Comparison of ENCODE assay signal across 8 cellular contexts in genomic region chr12:106919910-106920544, GRCh38. TPM values are rescaled to one million over a fixed set of nuclear protein-coding genes. Genes with fewer than 3 reads are reported as not detected.
DNase-seq lines count a peak whose midpoint lies in the region; ATAC-seq, FAIRE-seq and TF ChIP-seq lines count a peak whose summit lies in the region.

No MANE protein-coding gene starts in this region.

- no peak overlapping the region for H3K4me3 Mint-ChIP-seq in endothelial cell (ENCODE audit: unreplicated experiment)
- no peak overlapping the region for H3K4me3 Mint-ChIP-seq in naive B cell
- H3K4me3 Mint-ChIP-seq in activated CD4-positive, alpha-beta memory T cell treated with anti-CD3 and anti-CD28 coated beads for 36 hours: no peak overlapping the region

- peak in 1 of 2 donors; percentile 40 for ATAC-seq in naive B cell (ENCODE audit: low read depth in 2 of 2)
- ATAC-seq in HG02870 (IDR thresholded peaks at IDR 0.05; ENCODE audit: unreplicated experiment): no peak

- peaks cover 3% of the 10 kb centered on the region for H3K27me3 Mint-ChIP-seq in endothelial cell (ENCODE audit: unreplicated experiment)
- peaks cover 78 to 93% (median 91%) of the 10 kb centered on the region in 3 donors for H3K27me3 Mint-ChIP-seq in naive B cell
- H3K27me3 Mint-ChIP-seq in activated CD4-positive, alpha-beta memory T cell treated with anti-CD3 and anti-CD28 coated beads for 36 hours: peaks cover 5% of the 10 kb centered on the region

- POLR2A ChIA-PET in activated CD4-positive, alpha-beta memory T cell treated with anti-CD3 and anti-CD28 coated beads for 36 hours (lab: Charles Lee): no interaction called here

- H3K36me3 Mint-ChIP-seq in endothelial cell (ENCODE audit: low read depth, unreplicated experiment) (no peaks in the 10 kb centered on the region), naive B cell (peaks cover 6 to 16% of the 10 kb centered on the region in 2 donors)
- H3K36me3 Mint-ChIP-seq in activated CD4-positive, alpha-beta memory T cell treated with anti-CD3 and anti-CD28 coated beads for 36 hours: peaks cover 4% of the 10 kb centered on the region

- peaks cover 11% of the 10 kb centered on the region for H3K4me1 Mint-ChIP-seq in endothelial cell (ENCODE audit: unreplicated experiment)
- peaks cover 1 to 5% (median 3%) of the 10 kb centered on the region in 3 donors for H3K4me1 Mint-ChIP-seq in naive B cell
- H3K4me1 Mint-ChIP-seq in activated CD4-positive, alpha-beta memory T cell treated with anti-CD3 and anti-CD28 coated beads for 36 hours (ENCODE audit: low read depth): peaks cover 9% of the 10 kb centered on the region

- H3K27ac Mint-ChIP-seq in endothelial cell (ENCODE audit: unreplicated experiment): no peak overlapping the region
- no peak overlapping the region for H3K27ac Mint-ChIP-seq in naive B cell
- H3K27ac Mint-ChIP-seq in activated CD4-positive, alpha-beta memory T cell treated with anti-CD3 and anti-CD28 coated beads for 36 hours: no peak overlapping the region

- DNase-seq in D721Med (ENCODE audit: insufficient read length, low spot score) (no peak), HT-29 (ENCODE audit: low spot score) (peak; percentile 66), RPMI8226 (peak; percentile 58), endothelial cell (ENCODE audit: low spot score) (peak; percentile 20), naive B cell (peak; percentile 29), ecto neural progenitor cell (ENCODE audit: low spot score) (no peak)
- DNase-seq in activated CD4-positive, alpha-beta memory T cell treated with anti-CD3 and anti-CD28 coated beads for 36 hours: no peak

- intact Hi-C loops in activated CD4-positive, alpha-beta memory T cell treated with anti-CD3 and anti-CD28 coated beads for 36 hours (cut with micrococcal nuclease): loop anchor here (1.0 to 10.0 kb wide), 5 partner anchors 238 to 695 kb away; partner anchors contain the start of genes POLR3B and RFX4

- TF ChIP-seq CTCF in D721Med (IDR thresholded peaks at IDR 0.05; ENCODE audit: insufficient read depth, missing control alignments) (peak; percentile 85), endothelial cell (IDR thresholded peaks at IDR 0.05; ENCODE audit: unreplicated experiment) (peak; percentile 92)

- CTCF ChIA-PET in activated CD4-positive, alpha-beta memory T cell treated with anti-CD3 and anti-CD28 coated beads for 36 hours (lab: Charles Lee): interaction anchor here (0.6 to 2.1 kb wide), 14 partner anchors 13 to 563 kb away, joined by 3 to 16 read pairs (median 4); partner anchors contain the start of gene POLR3B

- H3K9me3 Mint-ChIP-seq in endothelial cell (ENCODE audit: unreplicated experiment): no peaks in the 10 kb centered on the region
- peaks cover 11 to 19% (median 16%) of the 10 kb centered on the region in 7 donors for H3K9me3 Mint-ChIP-seq in naive B cell
- H3K9me3 Mint-ChIP-seq in activated CD4-positive, alpha-beta memory T cell treated with anti-CD3 and anti-CD28 coated beads for 36 hours: peaks cover 9% of the 10 kb centered on the region

- no peak for FAIRE-seq in D721Med (lab: Jason Lieb, UNC)

RNA-seq across cellular contexts. Expression of gene TMEM263, which starts 35.7 kb away (rescaled TPM):
- 13.1 and 14.5 TPM in 2 replicates for total RNA-seq in HT-29 (2014; rRNA removed; shearing (Covaris generic))
- 26.1 TPM for total RNA-seq in endothelial cell (ENCODE audit: unreplicated experiment)
- 10 to 100 TPM; 32.0 to 48.7 (median 37.0) TPM for polyA plus RNA-seq in naive B cell (ENCODE audit: low read depth in 6 of 6)
- 10 to 100 TPM; 37.8 to 38.3 TPM for total RNA-seq in activated CD4-positive, alpha-beta memory T cell treated with anti-CD3 and anti-CD28 coated beads for 36 hours

Comparison
In these comparisons a context has a peak if more than half of its experiments do, and no peak if none do; other contexts are left out.
1. DNase-seq: peak in HT-29 (single experiment), RPMI8226 (single experiment), endothelial cell (single experiment) and naive B cell (single experiment); none in D721Med (single experiment), activated CD4-positive, alpha-beta memory T cell treated with anti-CD3 and anti-CD28 coated beads for 36 hours (single experiment) and ecto neural progenitor cell (single experiment).